In genomic region chr14:21723431-21724045, GRCh38 we compare ENCODE assay signal across 8 cellular contexts. TPM values are rescaled to one million over a fixed set of nuclear protein-coding genes. Genes with fewer than 3 reads are reported as not detected.
A peak's percentile ranks its signal among the peaks of the same experiment; 100 is the strongest.
DNase-seq lines count a peak whose midpoint lies in the region; ATAC-seq and TF ChIP-seq lines count a peak whose summit lies in the region.

No MANE protein-coding gene starts in this region.

- intact Hi-C loops in body of pancreas (cut with DNase I) = no loop called here

- H3K27ac ChIP-seq in 22Rv1 = no peak overlapping the region
- peak overlapping the region; percentile 100 for H3K27ac ChIP-seq in SK-N-MC
- no peak overlapping the region for H3K27ac ChIP-seq in body of pancreas
- H3K27ac ChIP-seq in Peyer's patch = no peak overlapping the region

- H3K36me3 ChIP-seq in SK-N-MC (ENCODE audit: insufficient read depth, low read length) (peaks cover 11% of the 10 kb centered on the region), body of pancreas (replicated peaks in 1 of 2; ENCODE audit: insufficient read depth in 1 of 2, low read depth in 2 of 2) (no peaks in the 10 kb centered on the region), Peyer's patch (no peaks in the 10 kb centered on the region)

- peak; percentile 87 for TF ChIP-seq CTCF in 22Rv1 (IDR thresholded peaks at IDR 0.05)
- TF ChIP-seq CTCF in body of pancreas (IDR thresholded peaks at IDR 0.05) = no peak
- TF ChIP-seq CTCF in Peyer's patch (IDR thresholded peaks at IDR 0.05) = peak in 1 of 6 experiments; percentile 11

- peak; percentile 55 for ATAC-seq in GM21447 (IDR thresholded peaks at IDR 0.05; ENCODE audit: unreplicated experiment)
- ATAC-seq in body of pancreas = no peak
- no peak for ATAC-seq in GM19397 (IDR thresholded peaks at IDR 0.05; ENCODE audit: unreplicated experiment)

- peak; percentile 80 for DNase-seq in SK-N-MC (ENCODE audit: low read depth, low spot score)
- DNase-seq in effector CD4-positive, alpha-beta T cell = peak; percentile 8
- peak; percentile 32 for DNase-seq in stimulated activated CD4-positive, alpha-beta T cell treated with anti-CD3 and anti-CD28 coated beads, Interleukin-4, amount 100 ng/mL, for 1 hour
- DNase-seq in body of pancreas = no peak
- DNase-seq in Peyer's patch = no peak

- peak overlapping the region; percentile 96 for H3K9ac ChIP-seq in SK-N-MC (ENCODE audit: insufficient read length)

- H3K27me3 ChIP-seq in body of pancreas (no peaks in the 10 kb centered on the region), Peyer's patch (no peaks in the 10 kb centered on the region)

- H3K4me1 ChIP-seq in body of pancreas (no peaks in the 10 kb centered on the region), Peyer's patch (no peaks in the 10 kb centered on the region)

- WGBS in body of pancreas, 2 donors = 35 to 49% methylated on average over 10 to 14 of the region's 14 CpGs

- TF ChIP-seq POLR2A in body of pancreas (IDR thresholded peaks at IDR 0.05) (no peak), Peyer's patch (IDR thresholded peaks at IDR 0.05) (no peak)

- H3K4me3 ChIP-seq in SK-N-MC (peak overlapping the region; percentile 96), body of pancreas (no peak overlapping the region), Peyer's patch (no peak overlapping the region)

- H3K9me3 ChIP-seq in SK-N-MC (ENCODE audit: low read depth, low read length) (no peaks in the 10 kb centered on the region; the same call in 1 of the 2 replicates), body of pancreas (no peaks in the 10 kb centered on the region), Peyer's patch (no peaks in the 10 kb centered on the region)

RNA-seq across cellular contexts. Expression of gene OR4E1, which starts 49.9 kb away (rescaled TPM):
- total RNA-seq in body of pancreas (not detected), Peyer's patch (not detected)

Comparison
In these comparisons a context has a peak if more than half of its experiments do, and no peak if none do; other contexts are left out.
1. DNase-seq: peak in SK-N-MC (single experiment), effector CD4-positive, alpha-beta T cell (single experiment) and stimulated activated CD4-positive, alpha-beta T cell treated with anti-CD3 and anti-CD28 coated beads, Interleukin-4, amount 100 ng/mL, for 1 hour (single experiment); none in body of pancreas (0 of 4) and Peyer's patch (0 of 3).